ENCODE assay signal across 22 cellular contexts in the genomic region with DNA sequence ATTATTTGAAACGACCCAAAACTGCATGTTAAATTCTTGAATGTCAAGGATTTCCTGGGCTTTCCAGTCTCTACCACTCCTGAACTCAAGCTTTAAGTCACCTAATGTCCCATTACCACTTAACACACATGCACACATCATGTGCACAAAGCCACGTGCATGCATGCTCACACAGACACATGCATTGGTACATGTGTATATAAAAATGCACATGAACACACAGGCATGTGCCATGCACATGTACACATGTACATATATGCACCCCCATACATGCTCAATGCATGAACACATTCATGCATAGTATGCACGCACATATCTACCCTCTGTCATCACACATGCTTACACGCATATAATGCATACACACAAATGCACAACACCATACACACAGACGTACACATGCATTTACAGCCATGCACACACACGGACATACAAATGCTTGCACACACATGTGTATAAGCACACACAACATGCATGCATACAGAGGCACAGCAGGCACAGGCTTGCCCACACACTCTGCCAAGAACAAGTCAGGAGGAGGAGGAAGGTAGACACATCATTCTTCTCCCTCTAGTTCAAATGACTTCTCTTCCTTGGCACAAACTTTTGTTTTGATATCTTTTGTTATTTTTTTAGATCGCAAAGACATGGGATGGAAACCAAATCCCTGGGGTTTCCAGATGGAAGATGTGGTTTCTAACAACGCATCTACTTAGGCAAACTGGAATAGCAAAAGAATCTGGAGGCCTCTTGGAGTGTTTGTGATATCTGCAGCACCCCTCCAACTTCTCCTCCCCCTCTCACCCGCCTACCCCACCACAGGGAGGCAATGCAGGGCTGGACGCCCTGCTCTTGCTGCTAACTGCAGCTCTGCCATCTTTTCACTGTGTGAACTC. TPM values are rescaled to one million over a fixed set of nuclear protein-coding genes. Genes with fewer than 3 reads are reported as not detected.
DNase-seq lines count a peak whose midpoint lies in the region; ATAC-seq, FAIRE-seq and TF ChIP-seq lines count a peak whose summit lies in the region.
"Had no signal": no experiment of that assay in that cellular context is flagged by ENCODE, and none has a peak within 500 bp of the region (broad histone marks: within the 10 kb centered on the region; RNA-seq: fewer than 3 reads in every experiment).

No MANE protein-coding gene starts in this region.

- FAIRE-seq in urothelium cell line (lab: Jason Lieb, UNC): peak; percentile 99
- FAIRE-seq: A204.1, colon had no signal

- no peak for DNase-seq in left ventricle myocardium inferior
- no peak for DNase-seq in Right ventricle myocardium superior
- DNase-seq in brain microvascular endothelial cell: peak; percentile 13
- peak; percentile 61 for DNase-seq in hepatic stellate cell (ENCODE audit: low spot score)
- no peak for DNase-seq in urothelium cell line (ENCODE audit: low spot score)
- no peak for DNase-seq in RPMI8226
- DNase-seq in stimulated activated CD4-positive, alpha-beta T cell treated with anti-CD3 and anti-CD28 coated beads, Interleukin-4, amount 100 ng/mL, for 24 hours: no peak
- DNase-seq: activated CD4-positive, CD25-positive, alpha-beta regulatory T cell; adrenal gland; CD8-positive, alpha-beta memory T cell; EL; islet precursor cell; NCI-H1694; NCI-H510A; stimulated activated naive CD8-positive, alpha-beta T cell treated with anti-CD3 and anti-CD28 coated beads, Interleukin-15, Interleukin-2, amounts not matched to agents 100 U/mL and 50 U/mL, for 24 hours; T-cell had no signal

- in situ Hi-C loops in brain microvascular endothelial cell (cut with HindIII; ENCODE audit: low pct_ligation_motif_present, low sequenced_read_pairs): no loop called here

- TF ChIP-seq CTCF in left ventricle myocardium inferior (IDR thresholded peaks at IDR 0.05; ENCODE audit: borderline replicate concordance) (no peak), brain microvascular endothelial cell (IDR thresholded peaks at IDR 0.05; ENCODE audit: low read depth, low read length, missing control alignments) (peak; percentile 24)

- H3K9me3 ChIP-seq in left ventricle myocardium inferior (replicated peaks): no peaks in the 10 kb centered on the region
- H3K9me3 ChIP-seq: adrenal gland had no signal

- H3K27me3 ChIP-seq in left ventricle myocardium inferior (ENCODE audit: low read depth) (peaks cover 21% of the 10 kb centered on the region), brain microvascular endothelial cell (replicated peaks) (no peaks in the 10 kb centered on the region)
- H3K27me3 ChIP-seq: adrenal gland had no signal

- intact Hi-C loops in left ventricle myocardium inferior (cut with micrococcal nuclease) (no loop called here), Right ventricle myocardium superior (cut with DNase I) (no loop called here)

- H3K27ac ChIP-seq in left ventricle myocardium inferior (replicated peaks) (peak overlapping the region; percentile 38), brain microvascular endothelial cell (no peak overlapping the region)
- H3K27ac ChIP-seq: adrenal gland had no signal

- H3K4me1 ChIP-seq in left ventricle myocardium inferior: peaks cover 38% of the 10 kb centered on the region
- H3K4me1 ChIP-seq: adrenal gland had no signal

- H3K4me3 ChIP-seq in left ventricle myocardium inferior: no peak overlapping the region
- H3K4me3 ChIP-seq in brain microvascular endothelial cell (ENCODE audit: low read depth, low read length): no peak overlapping the region
- H3K4me3 ChIP-seq: adrenal gland had no signal

- ATAC-seq in Right ventricle myocardium superior (ENCODE audit: poor library complexity) (no peak), HG03565 (IDR thresholded peaks at IDR 0.05; ENCODE audit: unreplicated experiment) (no peak)
- ATAC-seq: stimulated activated naive CD8-positive, alpha-beta T cell treated with anti-CD3 and anti-CD28 coated beads, Interleukin-15, Interleukin-2, amounts not matched to agents 100 U/mL and 50 U/mL, for 24 hours; T-cell had no signal

- H3K36me3 ChIP-seq in left ventricle myocardium inferior: no peaks in the 10 kb centered on the region
- no peaks in the 10 kb centered on the region for H3K36me3 ChIP-seq in brain microvascular endothelial cell (replicated peaks)
- H3K36me3 ChIP-seq: adrenal gland had no signal

RNA-seq across cellular contexts. Expression of gene RASD2, which starts 24.6 kb away (rescaled TPM):
- total RNA-seq in left ventricle myocardium inferior: 5.0 TPM
- total RNA-seq in Right ventricle myocardium superior: 9.4 TPM
- total RNA-seq: activated T-helper 2 cell treated with anti-CD3 and anti-CD28 coated beads, Interferon-gamma antibody, Interleukin-2, Interleukin-4, amounts not matched to agents 10 μg/mL and 5 μg/mL and 100 μg/mL, durations not matched to agents 14 hours and 24 hours and 36 hours; MCF 10A; pulmonary artery endothelial cell had no signal

RNA-seq across cellular contexts. Expression of gene MB, which starts 51.9 kb away (rescaled TPM):
- total RNA-seq in left ventricle myocardium inferior (16,708 TPM), Right ventricle myocardium superior (19,506 TPM)
- total RNA-seq: MCF 10A, pulmonary artery endothelial cell, T-cell had no signal

Comparison
In these comparisons a context has a peak if more than half of its experiments do, and no peak if none do; other contexts are left out.
1. DNase-seq: peak in brain microvascular endothelial cell (single experiment) and hepatic stellate cell (single experiment); none in left ventricle myocardium inferior (single experiment), Right ventricle myocardium superior (single experiment), urothelium cell line (single experiment), RPMI8226 (single experiment) and stimulated activated CD4-positive, alpha-beta T cell treated with anti-CD3 and anti-CD28 coated beads, Interleukin-4, amount 100 ng/mL, for 24 hours (single experiment).